8 cellular contexts compared by ENCODE assay signal in genomic region chr7:5045558-5046396, GRCh38. TPM values are rescaled to one million over a fixed set of nuclear protein-coding genes. Genes with fewer than 3 reads are reported as not detected.
DNase-seq lines count a peak whose midpoint lies in the region; ATAC-seq and TF ChIP-seq lines count a peak whose summit lies in the region.

RBAK (plus strand) TSS chr7:5045860; CDS start chr7:5048077, 2,217 bp downstream.

- H3K27ac Mint-ChIP-seq in naive B cell, result peak within 1 kb of the TSS; percentile 88 to 96 (median 92)
- peak within 1 kb of the TSS; percentile 96 for H3K27ac Mint-ChIP-seq in stimulated activated effector memory CD8-positive, alpha-beta T cell treated with anti-CD3 and anti-CD28 coated beads, Interleukin-12 subunit alpha, Interleukin-12 subunit beta, amount 100 ng/mL, for 72 hours

- H3K9me3 ChIP-seq in DOHH2 (ENCODE audit: control insufficient read depth, insufficient read depth, low read length), result peaks cover 20% of the 10 kb centered on the region
- H3K9me3 ChIP-seq in KOPT-K1 (ENCODE audit: insufficient read depth, low read length, poor library complexity, severe bottlenecking), result peaks cover 21% of the 10 kb centered on the region

- H3F3A ChIP-seq in DOHH2 (ENCODE audit: control insufficient read depth, insufficient read depth), result peaks cover 3% of the 10 kb centered on the region; the same call in 1 of the 2 replicates

- H3K79me2 ChIP-seq in DOHH2 (ENCODE audit: control insufficient read depth, low read length), result peaks cover 44% of the 10 kb centered on the region

- DNase-seq in RKO (ENCODE audit: low spot score) (peak; percentile 98), activated T-helper 1 cell treated with Interleukin-2 at 50 U/mL for 16 hours (ENCODE audit: low read depth) (peak; percentile 79), fibroblast of gingiva (ENCODE audit: low read depth) (peak; percentile 96), naive B cell (peak; percentile 87)
- peak; percentile 79 to 93 for DNase-seq in stimulated activated effector memory CD8-positive, alpha-beta T cell treated with anti-CD3 and anti-CD28 coated beads, Interleukin-12 subunit alpha, Interleukin-12 subunit beta, amount 100 ng/mL, for 72 hours (ENCODE audit: low spot score in 2 of 2)

- H3K36me3 ChIP-seq in DOHH2 (ENCODE audit: control insufficient read depth, low read length) (peaks cover 46% of the 10 kb centered on the region), KOPT-K1 (ENCODE audit: insufficient read depth, low read length) (peaks cover 27% of the 10 kb centered on the region)

- H3K9me2 ChIP-seq in DOHH2 (replicated peaks; ENCODE audit: control insufficient read depth, low read length), result no peaks in the 10 kb centered on the region

- no peaks in the 10 kb centered on the region for H4K20me1 ChIP-seq in DOHH2 (ENCODE audit: control insufficient read depth, insufficient read depth, low read depth, low read length)

- no peak for TF ChIP-seq CTCF in DOHH2 (IDR thresholded peaks at IDR 0.05; ENCODE audit: low read depth, low read length, poor library complexity, severe bottlenecking)

- H3K27ac ChIP-seq in DOHH2 (ENCODE audit: low read depth, low read length) (peak within 1 kb of the TSS; percentile 43), KOPT-K1 (ENCODE audit: low read depth, low read length, poor library complexity, severe bottlenecking) (peak within 1 kb of the TSS; percentile 84)

- ATAC-seq in GM21825 (IDR thresholded peaks at IDR 0.05; ENCODE audit: unreplicated experiment), result peak; percentile 100
- ATAC-seq in naive B cell (ENCODE audit: low read depth in 2 of 2), result peak; percentile 99
- peak; percentile 100 for ATAC-seq in stimulated activated effector memory CD8-positive, alpha-beta T cell treated with anti-CD3 and anti-CD28 coated beads, Interleukin-12 subunit alpha, Interleukin-12 subunit beta, amount 100 ng/mL, for 72 hours

- peak within 1 kb of the TSS; percentile 92 to 98 (median 96) for H3K4me3 Mint-ChIP-seq in naive B cell
- peak within 1 kb of the TSS; percentile 88 for H3K4me3 Mint-ChIP-seq in stimulated activated effector memory CD8-positive, alpha-beta T cell treated with anti-CD3 and anti-CD28 coated beads, Interleukin-12 subunit alpha, Interleukin-12 subunit beta, amount 100 ng/mL, for 72 hours

- peaks cover 15 to 26% (median 22%) of the 10 kb centered on the region in 3 donors for H3K4me1 Mint-ChIP-seq in naive B cell
- H3K4me1 Mint-ChIP-seq in stimulated activated effector memory CD8-positive, alpha-beta T cell treated with anti-CD3 and anti-CD28 coated beads, Interleukin-12 subunit alpha, Interleukin-12 subunit beta, amount 100 ng/mL, for 72 hours, result peaks cover 27% of the 10 kb centered on the region

- peaks cover 0 to 8% (median 4%) of the 10 kb centered on the region in 7 donors for H3K9me3 Mint-ChIP-seq in naive B cell
- H3K9me3 Mint-ChIP-seq in stimulated activated effector memory CD8-positive, alpha-beta T cell treated with anti-CD3 and anti-CD28 coated beads, Interleukin-12 subunit alpha, Interleukin-12 subunit beta, amount 100 ng/mL, for 72 hours, result peaks cover 2% of the 10 kb centered on the region

- peaks cover 7 to 25% of the 10 kb centered on the region in 2 donors for H3K36me3 Mint-ChIP-seq in naive B cell
- H3K36me3 Mint-ChIP-seq in stimulated activated effector memory CD8-positive, alpha-beta T cell treated with anti-CD3 and anti-CD28 coated beads, Interleukin-12 subunit alpha, Interleukin-12 subunit beta, amount 100 ng/mL, for 72 hours, result peaks cover 56% of the 10 kb centered on the region

- H3K27me3 Mint-ChIP-seq in naive B cell, result no peaks in the 10 kb centered on the region

- peak within 1 kb of the TSS; percentile 80 for H3K4me3 ChIP-seq in DOHH2 (ENCODE audit: low read length)

- peak within 1 kb of the TSS; percentile 61 for H3K4me2 ChIP-seq in DOHH2 (ENCODE audit: low read length)

- H3K27me3 ChIP-seq in DOHH2 (ENCODE audit: control insufficient read depth, low read length), result no peaks in the 10 kb centered on the region

- peaks cover 13% of the 10 kb centered on the region for H3K4me1 ChIP-seq in DOHH2 (ENCODE audit: control insufficient read depth, low read length)

RNA-seq across cellular contexts. Expression of gene RBAK, which starts in this region (rescaled TPM):
- 1 to 10 TPM; 2.1 to 7.2 (median 5.1) TPM for polyA plus RNA-seq in naive B cell (ENCODE audit: low read depth in 6 of 6)

Comparison
In these comparisons a context has a peak if more than half of its experiments do, and no peak if none do; other contexts are left out.
1. Peak in every context shown above with its lines: DNase-seq, ATAC-seq, H3K4me3 ChIP-seq and H3K27ac ChIP-seq.